In genomic region chr10:89073719-89074118, GRCh38 we compare ENCODE assay signal across 18 cellular contexts.
DNase-seq lines count a peak whose midpoint lies in the region; ATAC-seq, FAIRE-seq and TF ChIP-seq lines count a peak whose summit lies in the region.
"Had no signal": no experiment of that assay in that cellular context is flagged by ENCODE, and none has a peak within 500 bp of the region (broad histone marks: within the 10 kb centered on the region; RNA-seq: fewer than 3 reads in every experiment).

No MANE protein-coding gene starts in this region.

- H3K4me2 ChIP-seq in astrocyte (ENCODE audit: low read length): peak overlapping the region; percentile 11

- no peak overlapping the region for H3K4me3 ChIP-seq in astrocyte (ENCODE audit: insufficient read depth, low read depth, low read length)
- no peak overlapping the region for H3K4me3 ChIP-seq in gastroesophageal sphincter
- no peak overlapping the region for H3K4me3 ChIP-seq in gastrocnemius medialis

- peaks cover 5% of the 10 kb centered on the region for H3K4me1 Mint-ChIP-seq in astrocyte (ENCODE audit: low read depth, unreplicated experiment)

- H3K4me1 ChIP-seq in astrocyte (ENCODE audit: insufficient read depth, low read length) (peaks cover 10% of the 10 kb centered on the region), gastroesophageal sphincter (peaks cover 0 to 4% (median 0%) of the 10 kb centered on the region in 3 donors), gastrocnemius medialis (no peaks in the 10 kb centered on the region)

- H3K27ac Mint-ChIP-seq in astrocyte (ENCODE audit: unreplicated experiment): no peak overlapping the region
- H3K27ac Mint-ChIP-seq: activated T-helper 17 cell treated with anti-CD3 and anti-CD28 coated beads, Interleukin-2, amount 50 U/mL, for 72 hours; IgD-negative memory B cell had no signal

- DNase-seq in EL (peak; percentile 38), astrocyte (ENCODE audit: low read depth) (no peak), gastrocnemius medialis (no peak), superior temporal gyrus (ENCODE audit: extremely low spot score) (no peak)
- no peak for DNase-seq in activated effector memory CD4-positive, alpha-beta T cell treated with Interleukin-2 at 50 U/mL for 16 hours
- DNase-seq: activated CD4-positive, alpha-beta T cell treated with anti-CD3 and anti-CD28 coated beads for 48 hours; caudate nucleus; GDM1; NCI-H82; SIG-M5; T-helper 1 cell had no signal

- H3K36me3 Mint-ChIP-seq in astrocyte (ENCODE audit: low read depth, unreplicated experiment): no peaks in the 10 kb centered on the region

- H3K27me3 ChIP-seq in astrocyte (ENCODE audit: insufficient read depth, low read length) (no peaks in the 10 kb centered on the region), gastroesophageal sphincter (no peaks in the 10 kb centered on the region), gastrocnemius medialis (no peaks in the 10 kb centered on the region)
- H3K27me3 ChIP-seq: neutrophil had no signal

- 59 to 66% methylated on average over 2 of the region's 2 CpGs for WGBS in gastroesophageal sphincter (ENCODE audit: low coverage in 1 of 2), 2 donors

- H3K9me3 Mint-ChIP-seq in astrocyte (ENCODE audit: unreplicated experiment): no peaks in the 10 kb centered on the region
- H3K9me3 Mint-ChIP-seq: activated T-helper 17 cell treated with anti-CD3 and anti-CD28 coated beads, Interleukin-2, amount 50 U/mL, for 72 hours; IgD-negative memory B cell had no signal

- in situ Hi-C loops in gastrocnemius medialis (cut with MboI; ENCODE audit: low sequenced_read_pairs in 4 of 4): no loop called here

- H3K27ac ChIP-seq in astrocyte (ENCODE audit: low read depth, low read length): no peak overlapping the region
- H3K27ac ChIP-seq in gastroesophageal sphincter: peak overlapping the region; percentile 39 to 57 (median 50)
- H3K27ac ChIP-seq in gastrocnemius medialis: peak overlapping the region; percentile 15 to 61 (median 36)
- H3K27ac ChIP-seq: C4-2B, neutrophil had no signal

- H4K20me1 ChIP-seq in astrocyte (ENCODE audit: insufficient read depth, low read length): no peaks in the 10 kb centered on the region

- intact Hi-C loops in gastrocnemius medialis (cut with DNase I; ENCODE audit: low total_unique reads): no loop called here

- H3K79me2 ChIP-seq in astrocyte (ENCODE audit: insufficient read depth, low read length): no peaks in the 10 kb centered on the region

- TF ChIP-seq EP300 in gastroesophageal sphincter (IDR thresholded peaks at IDR 0.05): no peak

- TF ChIP-seq POLR2A in gastroesophageal sphincter (IDR thresholded peaks at IDR 0.05) (no peak), gastrocnemius medialis (IDR thresholded peaks at IDR 0.05) (no peak)

- H3K9ac ChIP-seq in astrocyte (ENCODE audit: low read length): no peak overlapping the region

- H3K27me3 Mint-ChIP-seq in astrocyte (ENCODE audit: low read depth, unreplicated experiment): peaks cover 2% of the 10 kb centered on the region
- H3K27me3 Mint-ChIP-seq: IgD-negative memory B cell had no signal

- TF ChIP-seq CTCF in astrocyte (IDR thresholded peaks at IDR 0.05; ENCODE audit: insufficient read depth, low read depth, low read length) (no peak), gastroesophageal sphincter (IDR thresholded peaks at IDR 0.05) (no peak), gastrocnemius medialis (IDR thresholded peaks at IDR 0.05 in 4 of 5, conservative IDR thresholded peaks at IDR 0.05 in 1 of 5) (no peak)

- H3K36me3 ChIP-seq in astrocyte (ENCODE audit: insufficient read depth, low read length): no peaks in the 10 kb centered on the region
- no peaks in the 10 kb centered on the region for H3K36me3 ChIP-seq in gastroesophageal sphincter
- no peaks in the 10 kb centered on the region for H3K36me3 ChIP-seq in gastrocnemius medialis
- H3K36me3 ChIP-seq: neutrophil had no signal

- no peak overlapping the region for H3K4me3 Mint-ChIP-seq in astrocyte (ENCODE audit: unreplicated experiment)
- H3K4me3 Mint-ChIP-seq: activated T-helper 17 cell treated with anti-CD3 and anti-CD28 coated beads, Interleukin-2, amount 50 U/mL, for 72 hours; IgD-negative memory B cell had no signal

- H3K9me3 ChIP-seq in astrocyte (ENCODE audit: insufficient read depth, low read depth, low read length) (no peaks in the 10 kb centered on the region), gastroesophageal sphincter (no peaks in the 10 kb centered on the region), gastrocnemius medialis (no peaks in the 10 kb centered on the region)
- H3K9me3 ChIP-seq: neutrophil had no signal

- ATAC-seq in gastroesophageal sphincter: peak; percentile 57
- peak in 1 of 2 donors; percentile 8 for ATAC-seq in gastrocnemius medialis
- no peak for ATAC-seq in HG03521 (IDR thresholded peaks at IDR 0.05; ENCODE audit: unreplicated experiment)
- no peak for ATAC-seq in HG03457 (IDR thresholded peaks at IDR 0.05; ENCODE audit: unreplicated experiment)
- ATAC-seq: activated T-helper 17 cell treated with anti-CD3 and anti-CD28 coated beads, Interleukin-2, amount 50 U/mL, for 72 hours had no signal

- FAIRE-seq in astrocyte (lab: Jason Lieb, UNC): peak; percentile 37

- no peak overlapping the region for H2AFZ ChIP-seq in astrocyte (ENCODE audit: low read depth, low read length)
